1 cellular context compared by ENCODE assay signal in the genomic region with DNA sequence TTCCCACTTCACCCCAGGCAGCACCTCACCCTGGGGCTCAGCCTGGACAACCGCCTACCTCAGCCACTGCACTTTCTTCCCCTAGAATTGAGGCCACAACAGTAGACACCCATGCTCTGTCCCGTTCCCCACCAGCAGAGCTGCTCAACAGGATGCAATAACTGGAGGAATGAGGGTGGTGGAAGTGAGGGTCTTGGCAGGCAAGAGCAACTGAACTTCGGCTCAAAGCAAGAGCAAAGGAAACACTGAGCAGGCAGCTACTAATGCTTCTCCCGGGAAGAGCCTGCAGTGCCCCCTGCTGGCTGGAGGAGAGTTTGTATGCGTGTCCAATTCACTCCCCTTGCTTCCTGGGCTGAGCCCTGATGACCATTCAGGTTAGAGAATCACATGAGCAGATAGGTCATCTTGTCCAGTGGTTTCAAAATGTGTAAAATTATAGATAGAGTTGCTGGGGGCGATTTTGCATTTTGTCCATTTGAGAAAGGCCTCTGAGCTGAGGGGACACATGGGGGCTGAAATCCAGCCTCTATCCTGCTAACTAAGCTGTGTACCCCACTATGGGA.
A peak's percentile ranks its signal among the peaks of the same experiment; 100 is the strongest.
TF ChIP-seq lines count a peak whose summit lies in the region.

No MANE protein-coding gene starts in this region.

TF ChIP-seq in GM12878, 131 proteins besides CTCF, POLR2A, EP300 and RAD21:
- TF ChIP-seq YY1 (IDR thresholded peaks at IDR 0.05; ENCODE audit: low read depth, low read length): 0 out of 2 replicates have a peak, but pooled peaks have one; percentile 49
- no peak for TF ChIP-seq HCFC1 (IDR thresholded peaks at IDR 0.05; ENCODE audit: low read length)
- 0 out of 2 replicates have a peak, but pooled peaks have one; percentile 30 for TF ChIP-seq CREB1 (IDR thresholded peaks at IDR 0.05; ENCODE audit: low read depth)
- TF ChIP-seq, protein P1, sequence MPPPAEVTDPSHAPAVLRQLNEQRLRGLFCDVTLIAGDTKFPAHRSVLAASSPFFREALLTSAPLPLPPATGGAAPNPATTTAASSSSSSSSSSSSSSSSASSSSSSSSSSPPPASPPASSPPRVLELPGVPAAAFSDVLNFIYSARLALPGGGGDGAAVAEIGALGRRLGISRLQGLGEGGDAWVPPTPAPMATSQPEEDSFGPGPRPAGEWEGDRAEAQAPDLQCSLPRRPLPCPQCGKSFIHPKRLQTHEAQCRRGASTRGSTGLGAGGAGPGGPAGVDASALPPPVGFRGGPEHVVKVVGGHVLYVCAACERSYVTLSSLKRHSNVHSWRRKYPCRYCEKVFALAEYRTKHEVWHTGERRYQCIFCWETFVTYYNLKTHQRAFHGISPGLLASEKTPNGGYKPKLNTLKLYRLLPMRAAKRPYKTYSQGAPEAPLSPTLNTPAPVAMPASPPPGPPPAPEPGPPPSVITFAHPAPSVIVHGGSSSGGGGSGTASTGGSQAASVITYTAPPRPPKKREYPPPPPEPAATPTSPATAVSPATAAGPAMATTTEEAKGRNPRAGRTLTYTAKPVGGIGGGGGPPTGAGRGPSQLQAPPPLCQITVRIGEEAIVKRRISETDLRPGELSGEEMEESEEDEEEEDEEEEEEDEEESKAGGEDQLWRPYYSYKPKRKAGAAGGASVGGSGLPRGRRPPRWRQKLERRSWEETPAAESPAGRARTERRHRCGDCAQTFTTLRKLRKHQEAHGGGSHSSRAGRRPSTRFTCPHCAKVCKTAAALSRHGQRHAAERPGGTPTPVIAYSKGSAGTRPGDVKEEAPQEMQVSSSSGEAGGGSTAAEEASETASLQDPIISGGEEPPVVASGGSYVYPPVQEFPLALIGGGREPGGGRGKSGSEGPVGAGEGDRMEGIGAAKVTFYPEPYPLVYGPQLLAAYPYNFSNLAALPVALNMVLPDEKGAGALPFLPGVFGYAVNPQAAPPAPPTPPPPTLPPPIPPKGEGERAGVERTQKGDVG (CRISPR knock-in tag; IDR thresholded peaks at IDR 0.05): no peak
- peak; percentile 54; the same call in 1 of the 2 replicates for TF ChIP-seq SMC3 (IDR thresholded peaks at IDR 0.05; ENCODE audit: borderline replicate concordance, low read length)
- TF ChIP-seq HDGF (IDR thresholded peaks at IDR 0.05): no peak
- no peak for TF ChIP-seq CHD4 (IDR thresholded peaks at IDR 0.05)
- no peak for TF ChIP-seq PML (IDR thresholded peaks at IDR 0.05; ENCODE audit: low read length)
- TF ChIP-seq CHD1 (IDR thresholded peaks at IDR 0.05; ENCODE audit: low read depth, low read length): no peak
- TF ChIP-seq MEF2B (IDR thresholded peaks at IDR 0.05; ENCODE audit: partially characterized antibody, poor library complexity, severe bottlenecking): no peak
- TF ChIP-seq TAF1 (IDR thresholded peaks at IDR 0.05; ENCODE audit: borderline replicate concordance, low read depth, low read length): no peak
- TF ChIP-seq, protein P2, sequence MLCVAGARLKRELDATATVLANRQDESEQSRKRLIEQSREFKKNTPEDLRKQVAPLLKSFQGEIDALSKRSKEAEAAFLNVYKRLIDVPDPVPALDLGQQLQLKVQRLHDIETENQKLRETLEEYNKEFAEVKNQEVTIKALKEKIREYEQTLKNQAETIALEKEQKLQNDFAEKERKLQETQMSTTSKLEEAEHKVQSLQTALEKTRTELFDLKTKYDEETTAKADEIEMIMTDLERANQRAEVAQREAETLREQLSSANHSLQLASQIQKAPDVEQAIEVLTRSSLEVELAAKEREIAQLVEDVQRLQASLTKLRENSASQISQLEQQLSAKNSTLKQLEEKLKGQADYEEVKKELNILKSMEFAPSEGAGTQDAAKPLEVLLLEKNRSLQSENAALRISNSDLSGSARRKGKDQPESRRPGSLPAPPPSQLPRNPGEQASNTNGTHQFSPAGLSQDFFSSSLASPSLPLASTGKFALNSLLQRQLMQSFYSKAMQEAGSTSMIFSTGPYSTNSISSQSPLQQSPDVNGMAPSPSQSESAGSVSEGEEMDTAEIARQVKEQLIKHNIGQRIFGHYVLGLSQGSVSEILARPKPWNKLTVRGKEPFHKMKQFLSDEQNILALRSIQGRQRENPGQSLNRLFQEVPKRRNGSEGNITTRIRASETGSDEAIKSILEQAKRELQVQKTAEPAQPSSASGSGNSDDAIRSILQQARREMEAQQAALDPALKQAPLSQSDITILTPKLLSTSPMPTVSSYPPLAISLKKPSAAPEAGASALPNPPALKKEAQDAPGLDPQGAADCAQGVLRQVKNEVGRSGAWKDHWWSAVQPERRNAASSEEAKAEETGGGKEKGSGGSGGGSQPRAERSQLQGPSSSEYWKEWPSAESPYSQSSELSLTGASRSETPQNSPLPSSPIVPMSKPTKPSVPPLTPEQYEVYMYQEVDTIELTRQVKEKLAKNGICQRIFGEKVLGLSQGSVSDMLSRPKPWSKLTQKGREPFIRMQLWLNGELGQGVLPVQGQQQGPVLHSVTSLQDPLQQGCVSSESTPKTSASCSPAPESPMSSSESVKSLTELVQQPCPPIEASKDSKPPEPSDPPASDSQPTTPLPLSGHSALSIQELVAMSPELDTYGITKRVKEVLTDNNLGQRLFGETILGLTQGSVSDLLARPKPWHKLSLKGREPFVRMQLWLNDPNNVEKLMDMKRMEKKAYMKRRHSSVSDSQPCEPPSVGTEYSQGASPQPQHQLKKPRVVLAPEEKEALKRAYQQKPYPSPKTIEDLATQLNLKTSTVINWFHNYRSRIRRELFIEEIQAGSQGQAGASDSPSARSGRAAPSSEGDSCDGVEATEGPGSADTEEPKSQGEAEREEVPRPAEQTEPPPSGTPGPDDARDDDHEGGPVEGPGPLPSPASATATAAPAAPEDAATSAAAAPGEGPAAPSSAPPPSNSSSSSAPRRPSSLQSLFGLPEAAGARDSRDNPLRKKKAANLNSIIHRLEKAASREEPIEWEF (IDR thresholded peaks at IDR 0.05; ENCODE audit: insufficient replicate concordance, low read depth, low read length): no peak
- TF ChIP-seq SMAD1 (IDR thresholded peaks at IDR 0.05; ENCODE audit: low read depth, partially characterized antibody): no peak
- TF ChIP-seq NR2C1 (IDR thresholded peaks at IDR 0.05): no peak
- peak; percentile 36; the same call in 1 of the 2 replicates for TF ChIP-seq IRF4 (IDR thresholded peaks at IDR 0.05; ENCODE audit: low read depth, low read length)
- no peak for TF ChIP-seq NFYA (IDR thresholded peaks at IDR 0.05; ENCODE audit: borderline replicate concordance, low read depth, low read length)
